In the genomic region with DNA sequence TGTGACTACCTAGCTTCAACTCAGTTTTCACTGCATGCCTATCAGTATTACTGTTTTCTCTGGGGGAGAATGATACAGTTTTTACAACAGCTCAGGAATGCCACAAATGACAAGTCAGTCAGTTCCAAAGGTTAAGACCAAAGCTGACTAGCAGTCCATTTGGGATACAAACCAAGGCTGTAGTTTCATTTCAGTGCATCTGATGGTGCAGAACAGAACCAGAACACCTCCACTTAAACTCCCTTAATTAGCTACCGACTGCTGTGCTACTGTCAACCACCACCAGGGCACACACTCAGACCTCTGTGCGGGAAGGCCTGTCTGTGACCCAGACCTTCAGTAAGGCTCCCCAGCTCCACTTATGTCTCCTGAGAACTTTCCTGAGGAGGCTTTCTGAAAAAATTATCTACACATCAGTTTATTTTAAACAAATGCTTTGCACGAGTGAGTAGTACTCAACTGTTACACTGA, we compare ENCODE assay signal across 9 cellular contexts. TPM values are rescaled to one million over a fixed set of nuclear protein-coding genes. Genes with fewer than 3 reads are reported as not detected.
DNase-seq lines count a peak whose midpoint lies in the region; ATAC-seq, FAIRE-seq and TF ChIP-seq lines count a peak whose summit lies in the region.
"Had no signal": no experiment of that assay in that cellular context is flagged by ENCODE, and none has a peak within 500 bp of the region (broad histone marks: within the 10 kb centered on the region; RNA-seq: fewer than 3 reads in every experiment).

No MANE protein-coding gene starts in this region.

- no peaks in the 10 kb centered on the region for H3K9me3 Mint-ChIP-seq in naive B cell

- H3K27ac ChIP-seq in mammary epithelial cell (ENCODE audit: insufficient read depth, low read depth, low read length) (no peak overlapping the region), thyroid gland (peak overlapping the region in 1 of 3 donors; percentile 25)
- H3K27ac ChIP-seq: SJCRH30 had no signal

- no TSS peak for BruUV-seq in mammary epithelial cell (replicated peaks; lab: Mats Ljungman, UMichigan)

- no peak overlapping the region for H3K9ac ChIP-seq in mammary epithelial cell (ENCODE audit: insufficient read depth, low read length)

- no peak for FAIRE-seq in D721Med (lab: Jason Lieb, UNC)
- FAIRE-seq in H54 (lab: Jason Lieb, UNC): no peak
- FAIRE-seq: endometrium had no signal

- peaks cover 0 to 4% of the 10 kb centered on the region in 2 donors for H3K36me3 Mint-ChIP-seq in naive B cell

- ATAC-seq in naive B cell (ENCODE audit: low read depth in 2 of 2): peak; percentile 40 to 58

- H3K27ac Mint-ChIP-seq in naive B cell: peak overlapping the region in 1 of 6 donors; percentile 67

- peak; percentile 11 for TF ChIP-seq CTCF in D721Med (IDR thresholded peaks at IDR 0.05; ENCODE audit: insufficient read depth, missing control alignments)
- TF ChIP-seq CTCF in mammary epithelial cell (conservative IDR thresholded peaks at IDR 0.05 in 1 of 2, IDR thresholded peaks at IDR 0.05 in 1 of 2; ENCODE audit: extremely low read depth in 1 of 2, insufficient read depth in 1 of 2, low read depth in 1 of 2, low read length in 2 of 2): peak; percentile 49 to 56
- peak in 3 of 6 experiments; percentile 27 to 38 (median 30) for TF ChIP-seq CTCF in thyroid gland (IDR thresholded peaks at IDR 0.05)

- no peak overlapping the region for H3K4me3 Mint-ChIP-seq in naive B cell

- CTCF ChIA-PET in mammary epithelial cell (lab: Charles Lee; ENCODE audit: low non-redundant PET): no interaction called here

- intact Hi-C loops in mammary epithelial cell (cut with micrococcal nuclease): loop anchor here (1.0 kb wide), 1 partner anchor 20 kb away; a partner anchor contains a TSS
- intact Hi-C loops in thyroid gland (cut with DNase I): no loop called here

- no peaks in the 10 kb centered on the region for H3K9me3 ChIP-seq in mammary epithelial cell (replicated peaks; ENCODE audit: insufficient read depth, low read length)
- H3K9me3 ChIP-seq in thyroid gland: no peaks in the 10 kb centered on the region
- H3K9me3 ChIP-seq: SJCRH30 had no signal

- dilution Hi-C loops in mammary epithelial cell (cut with HindIII; ENCODE audit: low sequenced_read_pairs): no loop called here

- H3K4me3 ChIP-seq in mammary epithelial cell (replicated peaks in 1 of 3; ENCODE audit: insufficient read depth in 1 of 3, low read depth in 2 of 3, low read length in 3 of 3) (no peak overlapping the region), thyroid gland (replicated peaks in 1 of 3) (no peak overlapping the region)
- H3K4me3 ChIP-seq: SJCRH30 had no signal

- in situ Hi-C loops in mammary epithelial cell (cut with MboI; ENCODE audit: low sequenced_read_pairs in 2 of 2): no loop called here

- H3K27me3 ChIP-seq in mammary epithelial cell (ENCODE audit: insufficient read depth, low read length) (no peaks in the 10 kb centered on the region), thyroid gland (no peaks in the 10 kb centered on the region)
- H3K27me3 ChIP-seq: SJCRH30 had no signal

- peaks cover 23% of the 10 kb centered on the region for H3K36me3 ChIP-seq in mammary epithelial cell (ENCODE audit: insufficient read depth, low read length)
- peaks cover 4 to 6% of the 10 kb centered on the region in 2 donors for H3K36me3 ChIP-seq in thyroid gland

- H4K20me1 ChIP-seq in mammary epithelial cell (ENCODE audit: insufficient read depth, low read length): no peaks in the 10 kb centered on the region

- WGBS in mammary epithelial cell (ENCODE audit: low coverage, missing lambda C conversion rate): 70% methylated on average over 3 of the region's 3 CpGs
- 47 to 64% methylated on average over 3 of the region's 3 CpGs for WGBS in thyroid gland, 2 donors

- peaks cover 13% of the 10 kb centered on the region for H3K4me1 ChIP-seq in mammary epithelial cell (ENCODE audit: insufficient read depth, low read length)
- peaks cover 26 to 34% of the 10 kb centered on the region in 2 donors for H3K4me1 ChIP-seq in thyroid gland
- H3K4me1 ChIP-seq: SJCRH30 had no signal

- no peak for TF ChIP-seq POLR2A in thyroid gland (IDR thresholded peaks at IDR 0.05)
- no peak for TF ChIP-seq POLR2A in H54 (IDR thresholded peaks at IDR 0.05; ENCODE audit: low read depth, low read length)

- no peak overlapping the region for H2AFZ ChIP-seq in mammary epithelial cell (ENCODE audit: low read depth, low read length)

- H3K27me3 Mint-ChIP-seq in naive B cell: no peaks in the 10 kb centered on the region

- peaks cover 15% of the 10 kb centered on the region for H3K79me2 ChIP-seq in mammary epithelial cell (ENCODE audit: insufficient read depth, low read length)

- no peak for DNase-seq in D721Med (ENCODE audit: insufficient read length, low spot score)
- DNase-seq in HT-29 (ENCODE audit: low spot score): peak; percentile 43
- no peak for DNase-seq in mammary epithelial cell
- DNase-seq in naive B cell: no peak
- no peak for DNase-seq in thyroid gland
- no peak for DNase-seq in mucosa of gallbladder (ENCODE audit: low spot score)
- DNase-seq in H54 (ENCODE audit: insufficient read length, low spot score): no peak
- DNase-seq: SJCRH30 had no signal

- H3K4me2 ChIP-seq in mammary epithelial cell (ENCODE audit: insufficient read depth, low read depth, low read length): no peak overlapping the region

- no peaks in the 10 kb centered on the region for H3K4me1 Mint-ChIP-seq in naive B cell

RNA-seq across cellular contexts. Expression of a gene that starts 20.4 kb away (rescaled TPM):
- total RNA-seq in HT-29 (2014; rRNA removed; shearing (Covaris generic)): 38.1 and 39.5 TPM in 2 replicates
- total RNA-seq in mammary epithelial cell (100 to 1,000 TPM; 283 to 291 TPM), thyroid gland (100 to 1,000 TPM; 123 to 168 (median 131) TPM), mucosa of gallbladder (207 TPM)
- polyA plus RNA-seq in mammary epithelial cell (138 TPM), naive B cell (ENCODE audit: low read depth in 6 of 6) (10 to 100 TPM in 1 of 6 donors, 1 to 10 TPM in 5; 1.3 to 10.5 (median 6.7) TPM)
- polyA minus RNA-seq in mammary epithelial cell: 315 TPM

RNA-seq across cellular contexts. Expression of a gene that starts 30.9 kb away (rescaled TPM):
- total RNA-seq in HT-29 (2014; rRNA removed; shearing (Covaris generic)): 0.89 and 4.2 TPM in 2 replicates
- total RNA-seq in mammary epithelial cell: 10 to 100 TPM; 11.2 to 46.2 TPM
- 15.6 TPM for polyA plus RNA-seq in mammary epithelial cell
- polyA minus RNA-seq in mammary epithelial cell: 14.1 TPM
- 1 to 10 TPM in 4 of 6 donors, under 1 TPM in 1, not detected in 1; 0.81 to 2.5 (median 1.6) TPM for polyA plus RNA-seq in naive B cell (ENCODE audit: low read depth in 6 of 6)
- total RNA-seq in thyroid gland: 10 to 100 TPM; 19.3 to 55.8 (median 45.2) TPM
- 39.3 TPM for total RNA-seq in mucosa of gallbladder

RNA-seq across cellular contexts. Expression of a gene that starts 32.8 kb away (rescaled TPM):
- 33.8 and 39.5 TPM in 2 replicates for total RNA-seq in HT-29 (2014; rRNA removed; shearing (Covaris generic))
- 10 to 100 TPM; 35.0 to 69.2 TPM for total RNA-seq in mammary epithelial cell
- polyA plus RNA-seq in mammary epithelial cell: 31.1 TPM
- 27.7 TPM for polyA minus RNA-seq in mammary epithelial cell
- polyA plus RNA-seq in naive B cell (ENCODE audit: low read depth in 6 of 6): 10 to 100 TPM; 12.9 to 30.8 (median 24.5) TPM
- 10 to 100 TPM; 33.0 to 49.1 (median 38.2) TPM for total RNA-seq in thyroid gland
- total RNA-seq in mucosa of gallbladder: 41.9 TPM

RNA-seq across cellular contexts. Expression of a gene that starts 39.0 kb away (rescaled TPM):
- total RNA-seq in HT-29 (2014; rRNA removed; shearing (Covaris generic)): 15.7 and 16.4 TPM in 2 replicates
- total RNA-seq in mammary epithelial cell (10 to 100 TPM; 20.2 to 25.8 TPM), thyroid gland (10 to 100 TPM; 20.3 to 23.4 (median 22.0) TPM), mucosa of gallbladder (21.8 TPM)
- polyA plus RNA-seq in mammary epithelial cell (16.8 TPM), naive B cell (ENCODE audit: low read depth in 6 of 6) (10 to 100 TPM; 31.9 to 59.4 (median 38.3) TPM)
- 28.8 TPM for polyA minus RNA-seq in mammary epithelial cell
